Comparison of ENCODE assay signal across 13 cellular contexts in genomic region chr4:147863111-147863747, GRCh38.
A peak's percentile ranks its signal among the peaks of the same experiment; 100 is the strongest.
DNase-seq lines count a peak whose midpoint lies in the region; ATAC-seq and TF ChIP-seq lines count a peak whose summit lies in the region.
"Had no signal": no experiment of that assay in that cellular context is flagged by ENCODE, and none has a peak within 500 bp of the region (broad histone marks: within the 10 kb centered on the region; RNA-seq: fewer than 3 reads in every experiment).

No MANE protein-coding gene starts in this region.

- H3K36me3 Mint-ChIP-seq in activated naive CD4-positive, alpha-beta T cell treated with anti-CD3 and anti-CD28 coated beads, Interleukin-2, amount 10 ng/mL, durations not matched to agents 7 days and 5 days: peaks cover 3% of the 10 kb centered on the region
- peaks cover 27% of the 10 kb centered on the region for H3K36me3 Mint-ChIP-seq in activated T-helper 2 cell treated with anti-CD3 and anti-CD28 coated beads, Interferon-gamma antibody, Interleukin-2, Interleukin-4, amounts not matched to agents 10 μg/mL and 5 μg/mL and 100 μg/mL, durations not matched to agents 14 hours and 24 hours and 36 hours (ENCODE audit: low read depth)
- H3K36me3 Mint-ChIP-seq: naive thymus-derived CD4-positive, alpha-beta T cell had no signal

- no peak overlapping the region for H2AFZ ChIP-seq in ACC112 (ENCODE audit: low read length, unreplicated experiment)

- peak overlapping the region; percentile 48 for H3K4me3 ChIP-seq in ACC112 (ENCODE audit: low read depth, low read length)
- H3K4me3 ChIP-seq in esophagus muscularis mucosa: no peak overlapping the region

- H3K27ac ChIP-seq in ACC112 (ENCODE audit: low read depth, low read length) (peak overlapping the region; percentile 63), esophagus muscularis mucosa (replicated peaks in 1 of 4) (peak overlapping the region; percentile 77 to 81 (median 79))

- CTCF ChIA-PET in activated naive CD4-positive, alpha-beta T cell treated with anti-CD3 and anti-CD28 coated beads, Interleukin-2, amount 10 ng/mL, durations not matched to agents 7 days and 5 days (lab: Charles Lee): interaction anchor here (1.0 to 6.8 kb wide), 6 partner anchors 150 to 344 kb away, joined by 3 to 65 read pairs (median 4); no protein-coding TSS in a partner anchor

- H3K4me1 Mint-ChIP-seq in activated naive CD4-positive, alpha-beta T cell treated with anti-CD3 and anti-CD28 coated beads, Interleukin-2, amount 10 ng/mL, durations not matched to agents 7 days and 5 days: peaks cover 2% of the 10 kb centered on the region
- peaks cover 9% of the 10 kb centered on the region for H3K4me1 Mint-ChIP-seq in activated T-helper 2 cell treated with anti-CD3 and anti-CD28 coated beads, Interferon-gamma antibody, Interleukin-2, Interleukin-4, amounts not matched to agents 10 μg/mL and 5 μg/mL and 100 μg/mL, durations not matched to agents 14 hours and 24 hours and 36 hours (ENCODE audit: low read depth)
- H3K4me1 Mint-ChIP-seq: B cell had no signal

- no peak for DNase-seq in esophagus muscularis mucosa (ENCODE audit: extremely low spot score)
- DNase-seq in activated naive CD4-positive, alpha-beta T cell treated with anti-CD3 and anti-CD28 coated beads, Interleukin-2, amount 10 ng/mL, durations not matched to agents 7 days and 5 days: no peak
- DNase-seq in NCI-H1105 (lab: John Stamatoyannopoulos, UW): no peak
- no peak for DNase-seq in activated T-helper 2 cell treated with anti-CD3 and anti-CD28 coated beads, Interferon-gamma antibody, Interleukin-2, Interleukin-4, amounts not matched to agents 10 μg/mL and 5 μg/mL and 100 μg/mL, durations not matched to agents 14 hours and 24 hours and 36 hours (ENCODE audit: low spot score)
- DNase-seq in AG08395 (ENCODE audit: low spot score): no peak
- DNase-seq: activated CD8-positive, alpha-beta T cell treated with anti-CD3 and anti-CD28 coated beads for 36 hours; naive thymus-derived CD4-positive, alpha-beta T cell; NCI-H187 had no signal

- TF ChIP-seq POLR2A in esophagus muscularis mucosa (IDR thresholded peaks at IDR 0.05; ENCODE audit: low read depth): no peak

- H3K36me3 ChIP-seq in ACC112 (ENCODE audit: insufficient read depth, low read length) (peaks cover 4% of the 10 kb centered on the region; the same call in 1 of the 2 replicates), esophagus muscularis mucosa (peaks cover 7 to 43% (median 27%) of the 10 kb centered on the region in 4 donors)

- H3K4me3 Mint-ChIP-seq in activated naive CD4-positive, alpha-beta T cell treated with anti-CD3 and anti-CD28 coated beads, Interleukin-2, amount 10 ng/mL, durations not matched to agents 7 days and 5 days: no peak overlapping the region
- no peak overlapping the region for H3K4me3 Mint-ChIP-seq in activated T-helper 2 cell treated with anti-CD3 and anti-CD28 coated beads, Interferon-gamma antibody, Interleukin-2, Interleukin-4, amounts not matched to agents 10 μg/mL and 5 μg/mL and 100 μg/mL, durations not matched to agents 14 hours and 24 hours and 36 hours (ENCODE audit: low read depth)
- H3K4me3 Mint-ChIP-seq: activated CD8-positive, alpha-beta T cell treated with anti-CD3 and anti-CD28 coated beads for 36 hours; B cell; brain; naive thymus-derived CD4-positive, alpha-beta T cell had no signal

- no peaks in the 10 kb centered on the region for H3K27me3 Mint-ChIP-seq in activated naive CD4-positive, alpha-beta T cell treated with anti-CD3 and anti-CD28 coated beads, Interleukin-2, amount 10 ng/mL, durations not matched to agents 7 days and 5 days
- no peaks in the 10 kb centered on the region for H3K27me3 Mint-ChIP-seq in activated T-helper 2 cell treated with anti-CD3 and anti-CD28 coated beads, Interferon-gamma antibody, Interleukin-2, Interleukin-4, amounts not matched to agents 10 μg/mL and 5 μg/mL and 100 μg/mL, durations not matched to agents 14 hours and 24 hours and 36 hours (ENCODE audit: low read depth)
- H3K27me3 Mint-ChIP-seq: activated CD8-positive, alpha-beta T cell treated with anti-CD3 and anti-CD28 coated beads for 36 hours; naive thymus-derived CD4-positive, alpha-beta T cell had no signal

- no peak overlapping the region for H3K27ac Mint-ChIP-seq in activated naive CD4-positive, alpha-beta T cell treated with anti-CD3 and anti-CD28 coated beads, Interleukin-2, amount 10 ng/mL, durations not matched to agents 7 days and 5 days
- no peak overlapping the region for H3K27ac Mint-ChIP-seq in activated T-helper 2 cell treated with anti-CD3 and anti-CD28 coated beads, Interferon-gamma antibody, Interleukin-2, Interleukin-4, amounts not matched to agents 10 μg/mL and 5 μg/mL and 100 μg/mL, durations not matched to agents 14 hours and 24 hours and 36 hours
- H3K27ac Mint-ChIP-seq: activated CD8-positive, alpha-beta T cell treated with anti-CD3 and anti-CD28 coated beads for 36 hours; B cell; naive thymus-derived CD4-positive, alpha-beta T cell had no signal

- no peaks in the 10 kb centered on the region for H3K79me2 ChIP-seq in ACC112 (ENCODE audit: control insufficient read depth, insufficient read depth, low read length, unreplicated experiment)

- H3K4me1 ChIP-seq in ACC112 (ENCODE audit: control insufficient read depth, insufficient read depth, low read length, unreplicated experiment) (peaks cover 39% of the 10 kb centered on the region), esophagus muscularis mucosa (peaks cover 44 to 85% (median 80%) of the 10 kb centered on the region in 4 donors)

- H3K27me3 ChIP-seq in ACC112 (ENCODE audit: insufficient read depth, low read length) (no peaks in the 10 kb centered on the region), esophagus muscularis mucosa (no peaks in the 10 kb centered on the region)

- no peak for TF ChIP-seq CTCF in esophagus muscularis mucosa (IDR thresholded peaks at IDR 0.05)

- TF ChIP-seq EP300 in esophagus muscularis mucosa (IDR thresholded peaks at IDR 0.05): no peak

- H3K9me3 Mint-ChIP-seq in activated naive CD4-positive, alpha-beta T cell treated with anti-CD3 and anti-CD28 coated beads, Interleukin-2, amount 10 ng/mL, durations not matched to agents 7 days and 5 days: no peaks in the 10 kb centered on the region
- H3K9me3 Mint-ChIP-seq in activated T-helper 2 cell treated with anti-CD3 and anti-CD28 coated beads, Interferon-gamma antibody, Interleukin-2, Interleukin-4, amounts not matched to agents 10 μg/mL and 5 μg/mL and 100 μg/mL, durations not matched to agents 14 hours and 24 hours and 36 hours: no peaks in the 10 kb centered on the region
- H3K9me3 Mint-ChIP-seq: activated CD8-positive, alpha-beta T cell treated with anti-CD3 and anti-CD28 coated beads for 36 hours; brain; naive thymus-derived CD4-positive, alpha-beta T cell had no signal

- WGBS in esophagus muscularis mucosa: 33% methylated on average over 3 of the region's 3 CpGs

- no peaks in the 10 kb centered on the region for H3K9me3 ChIP-seq in esophagus muscularis mucosa

- ATAC-seq in GM19023 (IDR thresholded peaks at IDR 0.05; ENCODE audit: unreplicated experiment): peak; percentile 57
- peak; percentile 48 for ATAC-seq in HG03095 (IDR thresholded peaks at IDR 0.05; ENCODE audit: unreplicated experiment)
- ATAC-seq: activated CD8-positive, alpha-beta T cell treated with anti-CD3 and anti-CD28 coated beads for 36 hours; naive thymus-derived CD4-positive, alpha-beta T cell had no signal

- intact Hi-C loops in esophagus muscularis mucosa (cut with DNase I): loop anchor here (5.0 kb wide), 1 partner anchor 131 kb away; the partner anchor contains the start of gene ARHGAP10
- intact Hi-C loops in activated T-helper 2 cell treated with anti-CD3 and anti-CD28 coated beads, Interferon-gamma antibody, Interleukin-2, Interleukin-4, amounts not matched to agents 10 μg/mL and 5 μg/mL and 100 μg/mL, durations not matched to agents 14 hours and 24 hours and 36 hours (cut with micrococcal nuclease): no loop called here
